ENCODE assay signal across 1 cellular context in genomic region chr14:103562385-103563088, GRCh38.
TF ChIP-seq lines count a peak whose summit lies in the region.

BAG5 (minus strand) TSS chr14:103562657; CDS start chr14:103561164, 1,493 bp downstream.
COA8 (plus strand) TSS chr14:103562960; CDS start chr14:103563002, 42 bp downstream.

TF ChIP-seq in HEK293, 187 proteins besides CTCF, POLR2A, EP300 and RAD21 (continued from another document and continues in another):
- TF ChIP-seq TSHZ1 (tag by site-specific recombination; IDR thresholded peaks at IDR 0.05; ENCODE audit: borderline replicate concordance) (peak; percentile 22; the same call in 1 of the 2 replicates), ZNF221 (tag by site-specific recombination; IDR thresholded peaks at IDR 0.05; ENCODE audit: borderline replicate concordance) (no peak), AEBP2 (tag by site-specific recombination; IDR thresholded peaks at IDR 0.05; ENCODE audit: borderline replicate concordance) (no peak), ZNF138 (tag by site-specific recombination; IDR thresholded peaks at IDR 0.05; ENCODE audit: borderline replicate concordance) (no peak), MEIS1 (CRISPR knock-in tag; IDR thresholded peaks at IDR 0.05; ENCODE audit: borderline replicate concordance) (0 out of 2 replicates have a peak, but pooled peaks have one; percentile 42), ZNF398 (tag by site-specific recombination; IDR thresholded peaks at IDR 0.05) (no peak; the same call in 1 of the 2 replicates), ZNF707 (tag by site-specific recombination; IDR thresholded peaks at IDR 0.05) (no peak), ZNF639 (tag by site-specific recombination; IDR thresholded peaks at IDR 0.05) (no peak), PATZ1 (tag by site-specific recombination; IDR thresholded peaks at IDR 0.05) (no peak; the same call in none of the 2 replicates), GLIS1 (tag by site-specific recombination; IDR thresholded peaks at IDR 0.05) (peak; percentile 67), ZNF624 (tag by site-specific recombination; IDR thresholded peaks at IDR 0.05) (no peak), ZBTB44 (tag by site-specific recombination; IDR thresholded peaks at IDR 0.05) (peak; percentile 76), ZFP69B (tag by site-specific recombination; IDR thresholded peaks at IDR 0.05) (no peak), ZBTB8A (tag by site-specific recombination; IDR thresholded peaks at IDR 0.05) (peak; percentile 73), ZEB2 (tag by site-specific recombination; IDR thresholded peaks at IDR 0.05) (peak; percentile 59), ZFP41 (tag by site-specific recombination; IDR thresholded peaks at IDR 0.05; ENCODE audit: borderline replicate concordance) (no peak), OSR2 (tag by site-specific recombination; IDR thresholded peaks at IDR 0.05) (no peak; the same call in 1 of the 2 replicates), ZNF214 (tag by site-specific recombination; IDR thresholded peaks at IDR 0.05; ENCODE audit: borderline replicate concordance) (no peak), SP7 (tag by site-specific recombination; IDR thresholded peaks at IDR 0.05) (0 out of 2 replicates have a peak, but pooled peaks have one; percentile 26), ZNF335 (tag by site-specific recombination; conservative IDR thresholded peaks at IDR 0.05) (peak; percentile 96), ZBTB48 (tag by site-specific recombination; IDR thresholded peaks at IDR 0.05) (0 out of 2 replicates have a peak, but pooled peaks have one; percentile 19), ZBTB7A (tag by site-specific recombination; IDR thresholded peaks at IDR 0.05; ENCODE audit: low read depth) (peak; percentile 99), ZNF350 (tag by site-specific recombination; IDR thresholded peaks at IDR 0.05) (no peak), GLI2 (tag by site-specific recombination; IDR thresholded peaks at IDR 0.05; ENCODE audit: borderline replicate concordance, low read depth) (no peak), ZNF19 (tag by site-specific recombination; IDR thresholded peaks at IDR 0.05; ENCODE audit: low read depth) (no peak), ZNF26 (tag by site-specific recombination; IDR thresholded peaks at IDR 0.05) (no peak), SP2 (tag by site-specific recombination; IDR thresholded peaks at IDR 0.05) (peak; percentile 65), KLF10 (tag by site-specific recombination; IDR thresholded peaks at IDR 0.05) (peak; percentile 59; the same call in 1 of the 2 replicates), ZNF37A (tag by site-specific recombination; IDR thresholded peaks at IDR 0.05) (0 out of 2 replicates have a peak, but pooled peaks have one; percentile 12), ZSCAN30 (tag by site-specific recombination; IDR thresholded peaks at IDR 0.05) (0 out of 2 replicates have a peak, but pooled peaks have one; percentile 71), GLIS2 (tag by site-specific recombination; IDR thresholded peaks at IDR 0.05) (peak; percentile 82), SP3 (tag by site-specific recombination; IDR thresholded peaks at IDR 0.05) (peak; percentile 81), ZNF473 (tag by site-specific recombination; IDR thresholded peaks at IDR 0.05) (no peak), ZNF449 (tag by site-specific recombination; IDR thresholded peaks at IDR 0.05) (peak; percentile 57; the same call in 1 of the 2 replicates), ZNF416 (tag by site-specific recombination; IDR thresholded peaks at IDR 0.05) (no peak), ZNF555 (tag by site-specific recombination; conservative IDR thresholded peaks at IDR 0.05) (no peak), ELK4 (IDR thresholded peaks at IDR 0.05; ENCODE audit: borderline replicate concordance, low read depth, low read length) (no peak; the same call in 1 of the 2 replicates), ZNF146 (tag by site-specific recombination; IDR thresholded peaks at IDR 0.05) (peak; percentile 34; the same call in 1 of the 2 replicates), ZNF121 (tag by site-specific recombination; IDR thresholded peaks at IDR 0.05) (peak; percentile 56; the same call in 1 of the 2 replicates), IKZF3 (tag by site-specific recombination; IDR thresholded peaks at IDR 0.05) (0 out of 2 replicates have a peak, but pooled peaks have one; percentile 43), ZNF548 (tag by site-specific recombination; IDR thresholded peaks at IDR 0.05) (no peak), ZNF10 (tag by site-specific recombination; IDR thresholded peaks at IDR 0.05) (no peak), ZNF324 (tag by site-specific recombination; IDR thresholded peaks at IDR 0.05) (no peak), ZNF140 (tag by site-specific recombination; IDR thresholded peaks at IDR 0.05) (no peak), KLF9 (tag by site-specific recombination; IDR thresholded peaks at IDR 0.05; ENCODE audit: low read depth) (peak; percentile 97), PBX3 (CRISPR knock-in tag; IDR thresholded peaks at IDR 0.05) (0 out of 2 replicates have a peak, but pooled peaks have one; percentile 68)
